In the genomic region with DNA sequence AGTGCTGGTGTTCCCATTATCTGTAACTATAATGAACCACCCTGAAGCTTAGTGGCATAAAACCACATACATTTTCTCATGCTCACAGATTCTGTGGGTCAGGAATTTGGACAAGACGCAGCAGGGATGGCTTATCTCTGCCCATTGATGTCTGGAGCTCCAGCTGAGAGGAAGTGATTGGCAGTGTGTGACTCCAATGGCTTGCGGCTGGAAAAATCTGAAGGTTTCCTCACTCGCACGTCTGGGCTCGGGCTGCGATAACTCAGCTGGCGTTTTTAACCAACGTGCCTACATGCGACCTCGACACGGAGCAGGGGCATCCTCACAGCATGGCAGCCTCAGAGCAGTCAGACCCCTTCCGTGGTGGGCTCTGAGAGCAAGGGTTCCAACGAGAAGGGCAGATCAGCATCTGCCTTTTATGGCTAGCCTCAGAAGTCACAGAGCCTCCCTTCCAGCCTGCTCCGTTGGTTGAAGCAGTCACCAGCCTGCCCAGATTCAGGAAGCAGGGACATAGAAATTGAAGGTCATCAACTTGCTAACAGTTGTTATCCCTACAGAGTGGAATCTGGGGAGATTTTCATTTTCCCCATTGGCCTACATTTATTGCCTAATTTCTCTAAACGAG, we compare ENCODE assay signal across 18 cellular contexts.
DNase-seq lines count a peak whose midpoint lies in the region; ATAC-seq and TF ChIP-seq lines count a peak whose summit lies in the region.
"Had no signal": no experiment of that assay in that cellular context is flagged by ENCODE, and none has a peak within 500 bp of the region (broad histone marks: within the 10 kb centered on the region; RNA-seq: fewer than 3 reads in every experiment).

No MANE protein-coding gene starts in this region.

- DNase-seq in left ventricle myocardium inferior, result no peak
- no peak for DNase-seq in right atrium auricular region (ENCODE audit: low spot score)
- DNase-seq in astrocyte of the hippocampus (ENCODE audit: low read depth, low spot score), result peak; percentile 58
- DNase-seq in iris pigment epithelial cell (ENCODE audit: low read depth), result peak; percentile 25
- no peak for DNase-seq in activated CD8-positive, alpha-beta memory T cell treated with anti-CD3 and anti-CD28 coated beads, Interleukin-2, amount 50 U/mL, for 48 hours
- DNase-seq in posterior vena cava (ENCODE audit: low spot score), result no peak
- DNase-seq in Ammon's horn (ENCODE audit: low spot score), result no peak
- DNase-seq: activated CD4-positive, alpha-beta T cell treated with anti-CD3 and anti-CD28 coated beads for 1 hour; activated naive CD4-positive, alpha-beta T cell treated with anti-CD3 and anti-CD28 coated beads, Interleukin-2, amount 10 ng/mL, durations not matched to agents 7 days and 5 days; CD4-positive, alpha-beta memory T cell; DMS79; effector CD8-positive, alpha-beta T cell; left lung; NCI-H774; stimulated activated naive CD4-positive, alpha-beta T cell treated with Interleukin-2 at 50 U/mL for 16 hours had no signal

- TF ChIP-seq CTCF in left ventricle myocardium inferior (IDR thresholded peaks at IDR 0.05; ENCODE audit: borderline replicate concordance) (no peak), right atrium auricular region (IDR thresholded peaks at IDR 0.05) (no peak)

- no peaks in the 10 kb centered on the region for H3K9me3 ChIP-seq in left ventricle myocardium inferior (replicated peaks)
- H3K9me3 ChIP-seq in right atrium auricular region, result no peaks in the 10 kb centered on the region
- H3K9me3 ChIP-seq: left lung had no signal

- H3K4me3 ChIP-seq in left ventricle myocardium inferior, result peak overlapping the region; percentile 35
- no peak overlapping the region for H3K4me3 ChIP-seq in right atrium auricular region
- H3K4me3 ChIP-seq: A549, left lung had no signal

- no peak for ATAC-seq in GM21447 (IDR thresholded peaks at IDR 0.05; ENCODE audit: unreplicated experiment)
- ATAC-seq: A549, left lung had no signal

- H3K36me3 ChIP-seq in left ventricle myocardium inferior (no peaks in the 10 kb centered on the region), right atrium auricular region (no peaks in the 10 kb centered on the region)
- H3K36me3 ChIP-seq: left lung had no signal

- H3K27me3 ChIP-seq in left ventricle myocardium inferior (ENCODE audit: low read depth) (no peaks in the 10 kb centered on the region), right atrium auricular region (no peaks in the 10 kb centered on the region)
- H3K27me3 ChIP-seq: left lung had no signal

- H3K4me1 ChIP-seq in left ventricle myocardium inferior (no peaks in the 10 kb centered on the region), right atrium auricular region (no peaks in the 10 kb centered on the region)
- H3K4me1 ChIP-seq: A549, left lung had no signal

- H3K27ac ChIP-seq in left ventricle myocardium inferior (replicated peaks) (no peak overlapping the region), right atrium auricular region (no peak overlapping the region)
- H3K27ac ChIP-seq: A549, left lung, RWPE1 had no signal

- intact Hi-C loops in left ventricle myocardium inferior (cut with micrococcal nuclease), result no loop called here
- intact Hi-C loops in posterior vena cava (cut with DNase I), result no loop called here

Comparison
In these comparisons a context has a peak if more than half of its experiments do, and no peak if none do; other contexts are left out.
1. DNase-seq: peak in astrocyte of the hippocampus (single experiment) and iris pigment epithelial cell (single experiment); none in left ventricle myocardium inferior (single experiment), right atrium auricular region (single experiment), activated CD8-positive, alpha-beta memory T cell treated with anti-CD3 and anti-CD28 coated beads, Interleukin-2, amount 50 U/mL, for 48 hours (single experiment), posterior vena cava (single experiment) and Ammon's horn (single experiment).